ENCODE assay signal across 8 cellular contexts in genomic region chr3:128487538-128487812, GRCh38. TPM values are rescaled to one million over a fixed set of nuclear protein-coding genes. Genes with fewer than 3 reads are reported as not detected.
DNase-seq lines count a peak whose midpoint lies in the region; ATAC-seq and TF ChIP-seq lines count a peak whose summit lies in the region.

No MANE protein-coding gene starts in this region.

- peaks cover 13 to 100% (median 96%) of the 10 kb centered on the region in 7 donors for H3K27me3 ChIP-seq in heart right ventricle
- peaks cover 100% of the 10 kb centered on the region for H3K27me3 ChIP-seq in mucosa of stomach (ENCODE audit: control insufficient read depth, insufficient read depth, low read length)
- no peaks in the 10 kb centered on the region for H3K27me3 ChIP-seq in vagina

- H3K36me3 ChIP-seq in heart right ventricle = peaks cover 0 to 14% (median 0%) of the 10 kb centered on the region in 9 donors
- H3K36me3 ChIP-seq in mucosa of stomach (ENCODE audit: control insufficient read depth, insufficient read depth, low read length) = no peaks in the 10 kb centered on the region
- no peaks in the 10 kb centered on the region for H3K36me3 ChIP-seq in vagina

- peak overlapping the region; percentile 87 to 98 (median 93) for H3K27ac ChIP-seq in heart right ventricle
- H3K27ac ChIP-seq in vagina = peak overlapping the region; percentile 95

- H3K9me3 ChIP-seq in heart right ventricle (no peaks in the 10 kb centered on the region), mucosa of stomach (ENCODE audit: control insufficient read depth, low read length) (no peaks in the 10 kb centered on the region), vagina (no peaks in the 10 kb centered on the region)

- ATAC-seq in heart right ventricle (no peak), left ventricle myocardium superior (no peak), HG03469 (IDR thresholded peaks at IDR 0.05; ENCODE audit: unreplicated experiment) (no peak), HG02759 (IDR thresholded peaks at IDR 0.05; ENCODE audit: unreplicated experiment) (no peak)

- DNase-seq in heart right ventricle (no peak), left ventricle myocardium superior (no peak), cardiac fibroblast (ENCODE audit: low read depth in 2 of 2) (no peak), vagina (ENCODE audit: extremely low spot score in 2 of 2) (no peak), middle frontal gyrus (ENCODE audit: extremely low spot score, low spot score) (no peak)

- TF ChIP-seq CTCF in heart right ventricle (IDR thresholded peaks at IDR 0.05) (no peak), cardiac fibroblast (IDR thresholded peaks at IDR 0.05; ENCODE audit: low read depth, low read length) (no peak), vagina (IDR thresholded peaks at IDR 0.05) (no peak)

- H3K4me1 ChIP-seq in heart right ventricle (peaks cover 7 to 98% (median 60%) of the 10 kb centered on the region in 9 donors), mucosa of stomach (ENCODE audit: control insufficient read depth, insufficient read depth, low read length) (peaks cover 44% of the 10 kb centered on the region), vagina (peaks cover 85% of the 10 kb centered on the region)

- no peak overlapping the region for H3K9ac ChIP-seq in mucosa of stomach (ENCODE audit: low read length)

- no peak for TF ChIP-seq POLR2A in vagina (IDR thresholded peaks at IDR 0.05)

- H3K4me3 ChIP-seq in heart right ventricle (peak overlapping the region; percentile 57 to 85 (median 70)), cardiac fibroblast (replicated peaks in 1 of 2; ENCODE audit: low read depth in 2 of 2, low read length in 2 of 2) (peak overlapping the region; percentile 71 to 88), mucosa of stomach (ENCODE audit: low read length) (peak overlapping the region; percentile 19), vagina (peak overlapping the region; percentile 83)

- 0% methylated on average over 18 of the region's 18 CpGs for WGBS in heart right ventricle, 2 donors

- intact Hi-C loops in heart right ventricle (cut with DNase I) (loop anchor here in 3 of 10 donors (5.0 kb wide), 2 partner anchors 70 to 85 kb away; no protein-coding TSS in a partner anchor), left ventricle myocardium superior (cut with micrococcal nuclease) (no loop called here), vagina (cut with DNase I) (no loop called here)

RNA-seq across cellular contexts. Expression of gene GATA2, which starts 5.5 kb away (rescaled TPM):
- total RNA-seq in heart right ventricle (10 to 100 TPM in 7 of 10 donors, 1 to 10 TPM in 3; 6.8 to 21.4 (median 10.7) TPM), left ventricle myocardium superior (8.0 TPM), vagina (50.6 TPM)
- polyA plus RNA-seq in heart right ventricle = 10 to 100 TPM; 16.0 to 29.8 TPM

RNA-seq across cellular contexts. Expression of gene DNAJB8, which starts 20.8 kb away (rescaled TPM):
- total RNA-seq in heart right ventricle (not detected), left ventricle myocardium superior (not detected), vagina (not detected)
- not detected for polyA plus RNA-seq in heart right ventricle

Comparison
In these comparisons a context has a peak if more than half of its experiments do, and no peak if none do; other contexts are left out.
1. H3K4me3 ChIP-seq: peak in every context shown above with its lines; median percentile 83 in vagina; 80 in cardiac fibroblast; 70 in heart right ventricle; 19 in mucosa of stomach.